ENCODE assay signal across 9 cellular contexts in the genomic region with DNA sequence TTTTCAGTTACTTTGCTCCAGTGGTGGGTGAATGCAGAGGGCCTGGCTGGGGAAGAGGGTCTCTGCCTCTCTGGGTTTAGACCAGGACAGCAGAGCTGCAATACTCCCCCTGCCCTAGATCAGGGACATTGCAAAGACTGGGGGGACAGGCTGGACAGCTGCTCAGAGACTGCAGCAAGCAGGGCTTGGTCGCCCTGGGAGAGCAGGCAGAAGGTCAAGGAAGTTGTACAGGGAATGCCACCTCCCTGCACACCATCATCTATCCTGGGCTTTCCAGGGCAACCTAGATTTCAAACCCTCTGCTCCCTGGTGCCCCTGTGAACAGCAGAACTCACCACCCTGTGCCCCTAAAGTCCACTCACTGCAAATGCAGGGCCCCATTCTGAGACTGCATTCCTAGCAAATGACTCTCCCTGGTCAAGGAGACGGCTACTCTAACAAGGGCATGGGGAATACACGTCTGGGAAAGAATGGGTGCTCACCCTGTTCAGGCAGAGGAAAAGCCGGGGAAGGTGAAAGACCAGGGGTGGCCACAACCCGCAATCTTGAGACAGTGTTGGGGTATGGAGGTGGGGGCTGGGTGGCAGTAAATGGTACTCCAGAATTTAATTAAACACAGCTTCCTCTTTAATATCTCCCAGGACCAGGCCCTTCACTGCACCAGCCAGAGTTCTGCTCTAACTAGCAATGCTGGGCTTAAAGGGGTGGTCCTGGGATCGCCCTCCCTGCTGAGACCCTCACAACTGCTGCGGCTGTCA. TPM values are rescaled to one million over a fixed set of nuclear protein-coding genes. Genes with fewer than 3 reads are reported as not detected.
DNase-seq lines count a peak whose midpoint lies in the region; ATAC-seq, FAIRE-seq and TF ChIP-seq lines count a peak whose summit lies in the region.
"Had no signal": no experiment of that assay in that cellular context is flagged by ENCODE, and none has a peak within 500 bp of the region (broad histone marks: within the 10 kb centered on the region; RNA-seq: fewer than 3 reads in every experiment).

No MANE protein-coding gene starts in this region.

- peak overlapping the region; percentile 88 for H3K27ac Mint-ChIP-seq in central memory CD8-positive, alpha-beta T cell (ENCODE audit: low read depth)
- no peak overlapping the region for H3K27ac Mint-ChIP-seq in activated T-helper 1 cell treated with anti-CD3 and anti-CD28 coated beads, Interleukin-12 subunit alpha, Interleukin-12 subunit beta, Interleukin-2, Interleukin-4 antibody, amounts not matched to agents 30 ng/mL and 10 ng/mL and 1 ng/mL, durations not matched to agents 14 hours and 24 hours and 36 hours

- peak overlapping the region; percentile 100 for H3K4me2 ChIP-seq in A549

- POLR2A ChIA-PET in A549 (lab: Yijun Ruan, JAX) = interaction anchor here (0.6 to 5.1 kb wide), 6 partner anchors 8 to 62 kb away, joined by 3 to 43 read pairs (median 8); no protein-coding TSS in a partner anchor

- peak overlapping the region; percentile 48 for H3K9ac ChIP-seq in HUES64 (ENCODE audit: low read depth, low read length)

- H3K27ac ChIP-seq in A549 (peak overlapping the region; percentile 91 to 100), HUES64 (ENCODE audit: low read depth, low read length) (no peak overlapping the region), mesodermal cell (ENCODE audit: low read depth, low read length, severe bottlenecking) (peak overlapping the region; percentile 89)

- FAIRE-seq in A549 (lab: Jason Lieb, UNC) = no peak
- FAIRE-seq: colon had no signal

- peaks cover 40% of the 10 kb centered on the region for H3K4me1 Mint-ChIP-seq in central memory CD8-positive, alpha-beta T cell
- H3K4me1 Mint-ChIP-seq in activated T-helper 1 cell treated with anti-CD3 and anti-CD28 coated beads, Interleukin-12 subunit alpha, Interleukin-12 subunit beta, Interleukin-2, Interleukin-4 antibody, amounts not matched to agents 30 ng/mL and 10 ng/mL and 1 ng/mL, durations not matched to agents 14 hours and 24 hours and 36 hours (ENCODE audit: low read depth) = peaks cover 24% of the 10 kb centered on the region

- no peaks in the 10 kb centered on the region for H3K9me3 ChIP-seq in A549
- H3K9me3 ChIP-seq in HUES64 (ENCODE audit: insufficient read depth, low read depth, low read length) = no peaks in the 10 kb centered on the region
- H3K9me3 ChIP-seq in mesodermal cell (ENCODE audit: control insufficient read depth, low read length) = no peaks in the 10 kb centered on the region

- no peak for TF ChIP-seq CTCF in A549 (IDR thresholded peaks at IDR 0.05)

- no peaks in the 10 kb centered on the region for H3K27me3 Mint-ChIP-seq in central memory CD8-positive, alpha-beta T cell
- H3K27me3 Mint-ChIP-seq in activated T-helper 1 cell treated with anti-CD3 and anti-CD28 coated beads, Interleukin-12 subunit alpha, Interleukin-12 subunit beta, Interleukin-2, Interleukin-4 antibody, amounts not matched to agents 30 ng/mL and 10 ng/mL and 1 ng/mL, durations not matched to agents 14 hours and 24 hours and 36 hours (ENCODE audit: insufficient read depth) = peaks cover 51% of the 10 kb centered on the region

- 0 out of 5 replicates have a peak, but pooled peaks of 1 of the 2 experiments have one; percentile 6 for TF ChIP-seq RAD21 in A549 (conservative IDR thresholded peaks at IDR 0.05 in 1 of 2, IDR thresholded peaks at IDR 0.05 in 1 of 2)

- CTCF ChIA-PET in A549 (lab: Yijun Ruan, JAX) = interaction anchor here (0.6 to 15.8 kb wide), 19 partner anchors 10 to 224 kb away, joined by 3 to 164 read pairs (median 4); no protein-coding TSS in a partner anchor

- no peaks in the 10 kb centered on the region for H3K9me3 Mint-ChIP-seq in central memory CD8-positive, alpha-beta T cell
- H3K9me3 Mint-ChIP-seq in activated T-helper 1 cell treated with anti-CD3 and anti-CD28 coated beads, Interleukin-12 subunit alpha, Interleukin-12 subunit beta, Interleukin-2, Interleukin-4 antibody, amounts not matched to agents 30 ng/mL and 10 ng/mL and 1 ng/mL, durations not matched to agents 14 hours and 24 hours and 36 hours = no peaks in the 10 kb centered on the region

- H3K36me3 ChIP-seq in HUES64 (ENCODE audit: insufficient read depth, low read length) (no peaks in the 10 kb centered on the region), mesodermal cell (ENCODE audit: control insufficient read depth, insufficient read depth, low read length) (peaks cover 15% of the 10 kb centered on the region)

- H3K36me3 Mint-ChIP-seq in central memory CD8-positive, alpha-beta T cell (ENCODE audit: insufficient read depth) = peaks cover 11% of the 10 kb centered on the region
- peaks cover 2% of the 10 kb centered on the region for H3K36me3 Mint-ChIP-seq in activated T-helper 1 cell treated with anti-CD3 and anti-CD28 coated beads, Interleukin-12 subunit alpha, Interleukin-12 subunit beta, Interleukin-2, Interleukin-4 antibody, amounts not matched to agents 30 ng/mL and 10 ng/mL and 1 ng/mL, durations not matched to agents 14 hours and 24 hours and 36 hours (ENCODE audit: low read depth)

- H3K4me3 Mint-ChIP-seq in central memory CD8-positive, alpha-beta T cell = peak overlapping the region; percentile 59
- no peak overlapping the region for H3K4me3 Mint-ChIP-seq in activated T-helper 1 cell treated with anti-CD3 and anti-CD28 coated beads, Interleukin-12 subunit alpha, Interleukin-12 subunit beta, Interleukin-2, Interleukin-4 antibody, amounts not matched to agents 30 ng/mL and 10 ng/mL and 1 ng/mL, durations not matched to agents 14 hours and 24 hours and 36 hours

- ATAC-seq in A549 = peak; percentile 9 to 37; a peak in 5 of 6 replicates
- no peak for ATAC-seq in central memory CD8-positive, alpha-beta T cell (replicated peaks; ENCODE audit: extremely low read depth, poor library complexity, severe bottlenecking)

- TF ChIP-seq POLR2A in A549 (IDR thresholded peaks at IDR 0.05; ENCODE audit: low read length) = peak; percentile 49

- under 1% methylated on average over 6 of the region's 7 CpGs for WGBS in A549 (ENCODE audit: missing lambda C conversion rate)
- WGBS in HUES64 = 26% methylated on average over 7 of the region's 7 CpGs
- 1 to 10% methylated on average over 5 to 6 of the region's 7 CpGs for WGBS in mesodermal cell (ENCODE audit: insufficient coverage in 2 of 2), 2 experiments

- peaks cover 7% of the 10 kb centered on the region for H3K27me3 ChIP-seq in HUES64 (ENCODE audit: insufficient read depth, low read length)

- TF ChIP-seq EP300 in A549 (IDR thresholded peaks at IDR 0.05) = no peak; a peak in 1 of 5 replicates

- peak; percentile 62 to 73 for DNase-seq in A549 (ENCODE audit: low read depth in 1 of 2, low spot score in 1 of 2)
- DNase-seq in central memory CD8-positive, alpha-beta T cell (ENCODE audit: low spot score in 2 of 2) = no peak
- no peak for DNase-seq in activated CD8-positive, alpha-beta memory T cell treated with anti-CD3 and anti-CD28 coated beads, Interleukin-2, amount 50 U/mL, for 4 hours
- DNase-seq in activated T-helper 1 cell treated with anti-CD3 and anti-CD28 coated beads, Interleukin-12 subunit alpha, Interleukin-12 subunit beta, Interleukin-2, Interleukin-4 antibody, amounts not matched to agents 30 ng/mL and 10 ng/mL and 1 ng/mL, durations not matched to agents 14 hours and 24 hours and 36 hours (ENCODE audit: low spot score) = no peak
- no peak for DNase-seq in retina
- no peak for DNase-seq in activated CD4-positive, alpha-beta T cell treated with anti-CD3 and anti-CD28 coated beads for 4 hours

- H3K4me3 ChIP-seq in A549 (peak overlapping the region; percentile 53), HUES64 (ENCODE audit: low read length) (peak overlapping the region; percentile 66), mesodermal cell (ENCODE audit: extremely low read depth, insufficient read depth, low read length, poor library complexity, severe bottlenecking) (peak overlapping the region; percentile 66)

- intact Hi-C loops in activated T-helper 1 cell treated with anti-CD3 and anti-CD28 coated beads, Interleukin-12 subunit alpha, Interleukin-12 subunit beta, Interleukin-2, Interleukin-4 antibody, amounts not matched to agents 30 ng/mL and 10 ng/mL and 1 ng/mL, durations not matched to agents 14 hours and 24 hours and 36 hours (cut with micrococcal nuclease) = no loop called here

- H3K4me1 ChIP-seq in A549 (peaks cover 52% of the 10 kb centered on the region), HUES64 (ENCODE audit: insufficient read depth, low read length) (peaks cover 46% of the 10 kb centered on the region), mesodermal cell (ENCODE audit: control insufficient read depth, insufficient read depth, low read length, poor library complexity, severe bottlenecking) (peaks cover 56% of the 10 kb centered on the region)

TF ChIP-seq in A549, 52 proteins besides CTCF, POLR2A, EP300 and RAD21 (continues in another document):
- TF ChIP-seq HOXB13 (CRISPR knock-in tag; IDR thresholded peaks at IDR 0.05; ENCODE audit: low read depth) = no peak
- no peak for TF ChIP-seq BHLHE40 (IDR thresholded peaks at IDR 0.05; ENCODE audit: low read depth, low read length)

RNA-seq across cellular contexts. Expression of gene KIFC3, which starts 1.0 kb away (rescaled TPM):
- polyA plus RNA-seq in A549 (2011; rRNA removed) = 127 and 128 TPM in 2 replicates
- polyA plus RNA-seq in A549 (2012; cell fraction: cytosol; rRNA removed) = 236 and 291 TPM in 2 replicates
- polyA plus RNA-seq in A549 (2012; cell fraction: nucleus; rRNA removed) = 781 and 955 TPM in 2 replicates
- 171 to 180 TPM (median 178 TPM) in 3 replicates for polyA plus RNA-seq in A549 (2017; fragmentation: RNase III; extraction: RNeasy Plus Mini Kit Qiagen cat#74134 plus additional on column Dnase treatment)
- polyA minus RNA-seq in A549 (2011; rRNA and poly(A)+ RNA removed) = 225 and 333 TPM in 2 replicates
- 6.2 TPM for polyA plus RNA-seq in HUES64 (2013, experiment 1 of 2)
- 5.8 TPM for polyA plus RNA-seq in HUES64 (2013, experiment 2 of 2)
- 28.1 TPM for polyA plus RNA-seq in mesodermal cell (2013, experiment 1 of 2)
- 20.3 TPM for polyA plus RNA-seq in mesodermal cell (2013, experiment 2 of 2)
- total RNA-seq in activated T-helper 1 cell treated with anti-CD3 and anti-CD28 coated beads, Interleukin-12 subunit alpha, Interleukin-12 subunit beta, Interleukin-2, Interleukin-4 antibody, amounts not matched to agents 30 ng/mL and 10 ng/mL and 1 ng/mL, durations not matched to agents 14 hours and 24 hours and 36 hours = 0.93 and 0.96 TPM in 2 replicates

Comparison
In these comparisons a context has a peak if more than half of its experiments do, and no peak if none do; other contexts are left out.
1. DNase-seq: peak in A549 (2 of 2); none in central memory CD8-positive, alpha-beta T cell (0 of 2), activated CD8-positive, alpha-beta memory T cell treated with anti-CD3 and anti-CD28 coated beads, Interleukin-2, amount 50 U/mL, for 4 hours (single experiment), activated T-helper 1 cell treated with anti-CD3 and anti-CD28 coated beads, Interleukin-12 subunit alpha, Interleukin-12 subunit beta, Interleukin-2, Interleukin-4 antibody, amounts not matched to agents 30 ng/mL and 10 ng/mL and 1 ng/mL, durations not matched to agents 14 hours and 24 hours and 36 hours (single experiment), retina (single experiment) and activated CD4-positive, alpha-beta T cell treated with anti-CD3 and anti-CD28 coated beads for 4 hours (0 of 2).
2. Peak in every context shown above with its lines, with median percentiles within 50 percentile points of each other: H3K4me3 ChIP-seq.